Comparison of ENCODE assay signal across 9 cellular contexts in genomic region chr5:141186897-141187512, GRCh38. TPM values are rescaled to one million over a fixed set of nuclear protein-coding genes. Genes with fewer than 3 reads are reported as not detected.
A peak's percentile ranks its signal among the peaks of the same experiment; 100 is the strongest.
DNase-seq lines count a peak whose midpoint lies in the region; ATAC-seq and TF ChIP-seq lines count a peak whose summit lies in the region.
"Had no signal": no experiment of that assay in that cellular context is flagged by ENCODE, and none has a peak within 500 bp of the region (broad histone marks: within the 10 kb centered on the region; RNA-seq: fewer than 3 reads in every experiment).

PCDHB9 (plus strand) TSS chr5:141187161; CDS start chr5:141187319, 158 bp downstream.

- H3K27ac ChIP-seq in DND-41 (ENCODE audit: low read length) = no peak within 1 kb of the TSS
- no peak within 1 kb of the TSS for H3K27ac ChIP-seq in subcutaneous abdominal adipose tissue (ENCODE audit: low read depth, low read length)
- H3K27ac ChIP-seq: pancreas had no signal

- TF ChIP-seq CTCF in DND-41 (IDR thresholded peaks at IDR 0.05; ENCODE audit: borderline replicate concordance, extremely low read depth, low read length, poor library complexity, severe bottlenecking) (peak; percentile 68), foreskin fibroblast (IDR thresholded peaks at IDR 0.05; ENCODE audit: low read depth, low read length) (peak; percentile 36)

- H3K4me1 ChIP-seq in DND-41 (ENCODE audit: insufficient read depth, low read length) = no peaks in the 10 kb centered on the region
- peaks cover 0 to 11% (median 4%) of the 10 kb centered on the region in 5 donors for H3K4me1 ChIP-seq in subcutaneous abdominal adipose tissue (ENCODE audit: control insufficient read depth in 5 of 5, insufficient read depth in 5 of 5, low read length in 5 of 5)
- H3K4me1 ChIP-seq: pancreas had no signal

- no peaks in the 10 kb centered on the region for H4K20me1 ChIP-seq in DND-41 (ENCODE audit: insufficient read depth, low read length)

- H3K9me3 ChIP-seq in DND-41 (ENCODE audit: insufficient read depth, low read length, severe bottlenecking) (no peaks in the 10 kb centered on the region), subcutaneous abdominal adipose tissue (ENCODE audit: control insufficient read depth in 5 of 5, low read length in 5 of 5) (peaks cover 5 to 42% (median 19%) of the 10 kb centered on the region in 5 donors)

- ATAC-seq in DND-41 (ENCODE audit: insufficient read depth, low read depth) (peak; percentile 62; the same call in 2 of the 3 replicates), HG03460 (IDR thresholded peaks at IDR 0.05; ENCODE audit: unreplicated experiment) (no peak)

- peak; percentile 43 for DNase-seq in DND-41
- DNase-seq in Jurkat, Clone E6-1 (ENCODE audit: low read depth, low spot score) = peak; percentile 24
- DNase-seq in SW480 (ENCODE audit: low spot score) = peak; percentile 17
- peak in 1 of 2 donors; percentile 5 for DNase-seq in foreskin fibroblast
- no peak for DNase-seq in NCI-H2196 treated with DMSO at 0.1 percent for 48 hours (lab: John Stamatoyannopoulos, UW; ENCODE audit: unreplicated experiment)
- DNase-seq in NCI-H2196 (lab: John Stamatoyannopoulos, UW; ENCODE audit: unreplicated experiment) = no peak
- DNase-seq: pancreas had no signal

- H3K79me2 ChIP-seq in DND-41 (ENCODE audit: insufficient read depth, low read length) = no peaks in the 10 kb centered on the region

- peak within 1 kb of the TSS; percentile 33; the same call in 1 of the 2 replicates for H3K4me2 ChIP-seq in DND-41 (ENCODE audit: insufficient read depth, low read length)

- H3K4me3 ChIP-seq in DND-41 (ENCODE audit: low read depth in 1 of 2, low read length in 2 of 2) = no peak within 1 kb of the TSS
- H3K4me3 ChIP-seq in Jurkat, Clone E6-1 (ENCODE audit: low read length) = peak within 1 kb of the TSS; percentile 31
- H3K4me3 ChIP-seq in foreskin fibroblast (ENCODE audit: low read depth in 1 of 2, low read length in 2 of 2) = peak within 1 kb of the TSS in 1 of 2 donors; percentile 20
- peak within 1 kb of the TSS; percentile 15 to 53 (median 42) for H3K4me3 ChIP-seq in subcutaneous abdominal adipose tissue (ENCODE audit: low read depth in 1 of 5, low read length in 5 of 5)
- H3K4me3 ChIP-seq: pancreas had no signal

- no peaks in the 10 kb centered on the region for H3K36me3 ChIP-seq in DND-41 (ENCODE audit: insufficient read depth, low read length)
- H3K36me3 ChIP-seq in subcutaneous abdominal adipose tissue (ENCODE audit: control insufficient read depth in 5 of 5, insufficient read depth in 5 of 5, low read length in 5 of 5) = no peaks in the 10 kb centered on the region
- H3K36me3 ChIP-seq: pancreas had no signal

- peak within 1 kb of the TSS; percentile 39; the same call in 1 of the 2 replicates for H2AFZ ChIP-seq in DND-41 (ENCODE audit: low read depth, low read length)

- no peaks in the 10 kb centered on the region for H3K27me3 ChIP-seq in DND-41 (ENCODE audit: insufficient read depth, low read length, poor library complexity)
- H3K27me3 ChIP-seq in subcutaneous abdominal adipose tissue (ENCODE audit: control insufficient read depth in 5 of 5, insufficient read depth in 4 of 5, low read length in 5 of 5) = peaks cover 0 to 6% (median 0%) of the 10 kb centered on the region in 5 donors
- H3K27me3 ChIP-seq: pancreas had no signal

- H3K9ac ChIP-seq in DND-41 (ENCODE audit: low read depth, low read length) (no peak within 1 kb of the TSS), subcutaneous abdominal adipose tissue (ENCODE audit: low read length in 5 of 5) (no peak within 1 kb of the TSS)

RNA-seq across cellular contexts. Expression of gene PCDHB9, which starts in this region (rescaled TPM):
- polyA plus RNA-seq in Jurkat, Clone E6-1 (2012; ENCODE audit: insufficient read depth, insufficient read length) = not detected

Comparison
In these comparisons a context has a peak if more than half of its experiments do, and no peak if none do; other contexts are left out.
1. DNase-seq: peak in DND-41 (single experiment), Jurkat, Clone E6-1 (single experiment) and SW480 (single experiment); none in NCI-H2196 treated with DMSO at 0.1 percent for 48 hours (single experiment) and NCI-H2196 (single experiment).
2. H3K4me3 ChIP-seq: peak in Jurkat, Clone E6-1 (single experiment) and subcutaneous abdominal adipose tissue (5 of 5); none in DND-41 (0 of 2).